In the genomic region with DNA sequence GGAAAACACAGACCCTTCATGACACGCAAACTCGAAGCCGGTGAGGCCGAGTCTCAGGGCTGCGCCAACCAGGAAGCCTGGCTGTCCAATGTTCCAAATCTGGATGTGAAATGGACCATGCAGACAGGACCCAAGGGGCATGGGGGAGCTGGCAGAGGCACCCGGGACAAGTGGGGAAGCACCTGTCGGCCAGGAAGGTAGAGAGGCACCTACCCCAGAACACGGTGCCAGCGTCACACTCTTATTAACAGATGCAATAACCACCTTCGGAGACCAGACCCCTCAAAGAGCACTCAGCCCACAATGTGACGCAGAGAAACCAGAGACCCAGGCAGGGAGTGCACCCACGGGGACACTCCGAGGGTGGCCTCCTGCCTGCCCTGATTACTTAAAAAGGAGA, we compare ENCODE assay signal across 17 cellular contexts.
A peak's percentile ranks its signal among the peaks of the same experiment; 100 is the strongest.
DNase-seq lines count a peak whose midpoint lies in the region; ATAC-seq and TF ChIP-seq lines count a peak whose summit lies in the region.
"Had no signal": no experiment of that assay in that cellular context is flagged by ENCODE, and none has a peak within 500 bp of the region (broad histone marks: within the 10 kb centered on the region; RNA-seq: fewer than 3 reads in every experiment).

No MANE protein-coding gene starts in this region.

- peaks cover 0 to 5% of the 10 kb centered on the region in 2 donors for H3K27me3 Mint-ChIP-seq in natural killer cell (ENCODE audit: low read depth in 2 of 2)
- H3K27me3 Mint-ChIP-seq: CD4-positive, alpha-beta memory T cell had no signal

- H3K4me1 ChIP-seq in BLaER1 treated with 17β-estradiol and CSF1 and Interleukin-3, amounts not matched to agents 10 nM and 100 nM = peaks cover 78 to 86% (median 83%) of the 10 kb centered on the region in 10 experiments
- H3K4me1 ChIP-seq in ascending aorta (peaks cover 13 to 43% of the 10 kb centered on the region in 2 donors), sigmoid colon (peaks cover 0 to 18% (median 6%) of the 10 kb centered on the region in 4 donors)

- intact Hi-C loops in ascending aorta (cut with DNase I) = loop anchor here (10.0 kb wide), 2 partner anchors 167 to 927 kb away; a partner anchor contains a TSS
- intact Hi-C loops in natural killer cell (cut with micrococcal nuclease) = no loop called here
- intact Hi-C loops in sigmoid colon (cut with DNase I) = no loop called here

- H3K9me3 Mint-ChIP-seq in natural killer cell = peaks cover 0 to 7% of the 10 kb centered on the region in 2 donors
- H3K9me3 Mint-ChIP-seq: HFFc6 had no signal

- no peaks in the 10 kb centered on the region for H4K20me1 ChIP-seq in BLaER1 treated with 17β-estradiol and CSF1 and Interleukin-3, amounts not matched to agents 10 nM and 100 nM

- H3K4me1 Mint-ChIP-seq in natural killer cell = peaks cover 35 to 52% of the 10 kb centered on the region in 2 donors

- TF ChIP-seq CTCF in ascending aorta (IDR thresholded peaks at IDR 0.05) (no peak), natural killer cell (IDR thresholded peaks at IDR 0.05) (no peak), sigmoid colon (IDR thresholded peaks at IDR 0.05) (no peak)

- peak overlapping the region; percentile 57 to 76 for H3K27ac Mint-ChIP-seq in natural killer cell
- H3K27ac Mint-ChIP-seq: HFFc6; T-helper 1 cell treated with Interleukin-12 subunit alpha and Interleukin-12 subunit beta and Interleukin-4 antibody, amounts not matched to agents 30 μg/mL and 1 μg/mL, for 36 hours had no signal

- H3K27me3 ChIP-seq in BLaER1 treated with 17β-estradiol and CSF1 and Interleukin-3, amounts not matched to agents 10 nM and 100 nM = peaks cover 0 to 6% (median 0%) of the 10 kb centered on the region in 11 experiments; a peak in 1 of 22 replicates
- H3K27me3 ChIP-seq in ascending aorta (no peaks in the 10 kb centered on the region), sigmoid colon (no peaks in the 10 kb centered on the region)
- H3K27me3 ChIP-seq: suprapubic skin had no signal

- 75 to 93% methylated on average over 13 of the region's 13 CpGs for WGBS in sigmoid colon, 2 donors

- H3K4me3 ChIP-seq in BLaER1 treated with 17β-estradiol and CSF1 and Interleukin-3, amounts not matched to agents 10 nM and 100 nM = peak overlapping the region in 4 of 10 experiments; percentile 6 to 33 (median 20); a peak in 1 of 20 replicates
- no peak overlapping the region for H3K4me3 ChIP-seq in ascending aorta
- H3K4me3 ChIP-seq in sigmoid colon = no peak overlapping the region
- H3K4me3 ChIP-seq: suprapubic skin had no signal

- H3K9ac ChIP-seq in BLaER1 treated with 17β-estradiol and CSF1 and Interleukin-3, amounts not matched to agents 10 nM and 100 nM = peak overlapping the region; percentile 27 to 60 (median 43); a peak in 16 of 22 replicates

- TF ChIP-seq EP300 in sigmoid colon (IDR thresholded peaks at IDR 0.05) = no peak

- H3K36me3 Mint-ChIP-seq in natural killer cell = no peaks in the 10 kb centered on the region
- H3K36me3 Mint-ChIP-seq: brain had no signal

- DNase-seq in DMS79 treated with DMSO at 0.1 percent for 48 hours (lab: John Stamatoyannopoulos, UW) (peak; percentile 92), ascending aorta (ENCODE audit: low spot score in 2 of 2) (no peak), natural killer cell (no peak), sigmoid colon (no peak), NCI-H345 treated with DMSO at 0.1 percent for 48 hours (lab: John Stamatoyannopoulos, UW; ENCODE audit: unreplicated experiment) (no peak), HUDEP-2 (lab: John Stamatoyannopoulos, UW; ENCODE audit: unreplicated experiment in 76 of 76) (no peak)
- DNase-seq: CD4-positive, alpha-beta memory T cell; HFFc6; left colon; NCI-H1092 treated with DMSO at 0.1 percent for 48 hours; NCI-H524 treated with DMSO at 0.1 percent for 48 hours had no signal

- no peak for TF ChIP-seq POLR2A in sigmoid colon (IDR thresholded peaks at IDR 0.05)

- no peak for ATAC-seq in natural killer cell
- ATAC-seq in HG02798 (IDR thresholded peaks at IDR 0.05; ENCODE audit: poor library complexity, unreplicated experiment) = no peak

- H3K36me3 ChIP-seq in BLaER1 treated with 17β-estradiol and CSF1 and Interleukin-3, amounts not matched to agents 10 nM and 100 nM = 0 out of 22 replicates have a peak, but pooled peaks cover 0 to 7% (median 0%) of the 10 kb centered on the region in 11 experiments
- H3K36me3 ChIP-seq in ascending aorta (no peaks in the 10 kb centered on the region), sigmoid colon (peaks cover 0 to 5% (median 0%) of the 10 kb centered on the region in 4 donors)

- peak overlapping the region in 10 of 11 experiments; percentile 13 to 54 (median 36); a peak in 14 of 22 replicates for H3K27ac ChIP-seq in BLaER1 treated with 17β-estradiol and CSF1 and Interleukin-3, amounts not matched to agents 10 nM and 100 nM
- peak overlapping the region; percentile 67 to 68 for H3K27ac ChIP-seq in ascending aorta
- no peak overlapping the region for H3K27ac ChIP-seq in sigmoid colon
- H3K27ac ChIP-seq: suprapubic skin had no signal

- no peak overlapping the region for H3K4me3 Mint-ChIP-seq in natural killer cell
- H3K4me3 Mint-ChIP-seq: brain; CD4-positive, alpha-beta memory T cell; HFFc6; neural crest cell; T-helper 1 cell treated with Interleukin-12 subunit alpha and Interleukin-12 subunit beta and Interleukin-4 antibody, amounts not matched to agents 30 μg/mL and 1 μg/mL, for 36 hours had no signal

- H3K4me2 ChIP-seq in BLaER1 treated with 17β-estradiol and CSF1 and Interleukin-3, amounts not matched to agents 10 nM and 100 nM = peak overlapping the region; percentile 82 to 95 (median 92)

- H3K9me3 ChIP-seq in BLaER1 treated with 17β-estradiol and CSF1 and Interleukin-3, amounts not matched to agents 10 nM and 100 nM (replicated peaks in 1 of 11) = no peaks in the 10 kb centered on the region
- H3K9me3 ChIP-seq in ascending aorta (no peaks in the 10 kb centered on the region), sigmoid colon (no peaks in the 10 kb centered on the region)
- H3K9me3 ChIP-seq: suprapubic skin had no signal

Comparison
In these comparisons a context has a peak if more than half of its experiments do, and no peak if none do; other contexts are left out.
1. H3K27ac ChIP-seq: peak in BLaER1 treated with 17β-estradiol and CSF1 and Interleukin-3, amounts not matched to agents 10 nM and 100 nM (10 of 11) and ascending aorta (2 of 2); none in sigmoid colon (0 of 4).